ENCODE assay signal across 10 cellular contexts in the genomic region with DNA sequence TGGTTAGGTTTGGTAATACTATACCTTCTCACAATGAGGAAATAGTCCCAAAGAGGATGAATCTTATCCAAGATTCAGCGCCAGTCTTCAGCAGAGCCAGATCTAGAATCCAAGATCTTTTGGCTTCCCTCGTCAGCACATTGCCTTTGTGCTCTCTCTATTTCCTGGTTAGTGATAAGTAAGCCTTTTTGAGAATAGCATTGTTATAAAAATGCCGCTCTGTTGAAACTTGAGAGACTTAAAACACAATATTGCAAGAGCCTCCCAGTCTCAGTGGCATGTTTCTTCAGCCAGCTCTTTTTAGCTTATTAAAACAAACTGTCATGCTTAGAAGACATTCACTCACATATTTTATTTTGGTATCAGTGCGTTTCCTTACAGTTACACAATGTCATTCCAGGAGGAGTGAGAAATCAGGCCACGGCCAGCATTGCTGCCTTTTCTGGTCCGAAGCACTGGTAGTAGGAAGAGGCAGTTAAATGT.
DNase-seq lines count a peak whose midpoint lies in the region; TF ChIP-seq lines count a peak whose summit lies in the region.
"Had no signal": no experiment of that assay in that cellular context is flagged by ENCODE, and none has a peak within 500 bp of the region (broad histone marks: within the 10 kb centered on the region; RNA-seq: fewer than 3 reads in every experiment).

No MANE protein-coding gene starts in this region.

- H3K36me3 Mint-ChIP-seq in immature natural killer cell, result no peaks in the 10 kb centered on the region

- H3K9me2 ChIP-seq in GM23248 (ENCODE audit: insufficient read depth), result no peaks in the 10 kb centered on the region

- H3K27me3 Mint-ChIP-seq in immature natural killer cell (ENCODE audit: low read depth in 3 of 3), result peaks cover 0 to 3% (median 0%) of the 10 kb centered on the region in 3 donors
- H3K27me3 Mint-ChIP-seq: activated naive CD8-positive, alpha-beta T cell had no signal

- H3K9me3 ChIP-seq in GM23248 (ENCODE audit: low read depth), result no peaks in the 10 kb centered on the region
- H3K9me3 ChIP-seq in colonic mucosa, result no peaks in the 10 kb centered on the region
- no peaks in the 10 kb centered on the region for H3K9me3 ChIP-seq in smooth muscle cell (replicated peaks; ENCODE audit: low read depth)

- H3K79me2 ChIP-seq in GM23248 (ENCODE audit: insufficient read depth), result peaks cover 84% of the 10 kb centered on the region
- H3K79me2 ChIP-seq in smooth muscle cell (ENCODE audit: low read depth), result peaks cover 52% of the 10 kb centered on the region

- no peaks in the 10 kb centered on the region for H3K9me3 Mint-ChIP-seq in immature natural killer cell

- peak; percentile 86 for DNase-seq in GM23248
- DNase-seq in colonic mucosa, result no peak
- peak; percentile 38 for DNase-seq in kidney tubule cell (ENCODE audit: low spot score)
- no peak for DNase-seq in smooth muscle cell (lab: John Stamatoyannopoulos, UW; ENCODE audit: unreplicated experiment)
- no peak for DNase-seq in immature natural killer cell
- no peak for DNase-seq in NCI-H69 (lab: John Stamatoyannopoulos, UW)
- DNase-seq in stimulated activated CD4-positive, alpha-beta T cell treated with anti-CD3 and anti-CD28 coated beads, Interleukin-4, amount 100 ng/mL, for 1 hour, result no peak
- DNase-seq in activated CD8-positive, alpha-beta memory T cell treated with anti-CD3 and anti-CD28 coated beads, Interleukin-2, amount 50 U/mL, for 4 hours, result no peak
- DNase-seq: NCI-H2081 treated with DMSO at 0.1 percent for 48 hours had no signal

- H3K36me3 ChIP-seq in GM23248 (ENCODE audit: low read depth) (no peaks in the 10 kb centered on the region), colonic mucosa (no peaks in the 10 kb centered on the region), smooth muscle cell (ENCODE audit: low read depth) (no peaks in the 10 kb centered on the region)

- TF ChIP-seq CTCF in colonic mucosa (IDR thresholded peaks at IDR 0.05) (no peak), smooth muscle cell (IDR thresholded peaks at IDR 0.05; ENCODE audit: borderline replicate concordance, insufficient read depth, poor library complexity, severe bottlenecking) (no peak)

- peak overlapping the region; percentile 62 for H3K9ac ChIP-seq in GM23248
- peak overlapping the region in 1 of 2 donors; percentile 42 for H3K9ac ChIP-seq in colonic mucosa (ENCODE audit: low read depth in 2 of 2, low read length in 2 of 2)
- H3K9ac ChIP-seq in smooth muscle cell (ENCODE audit: low read depth), result peak overlapping the region; percentile 34

- H3K4me2 ChIP-seq in GM23248 (ENCODE audit: unreplicated experiment) (peak overlapping the region; percentile 73), smooth muscle cell (peak overlapping the region; percentile 79)

- H3K27me3 ChIP-seq in GM23248 (replicated peaks; ENCODE audit: insufficient read depth) (no peaks in the 10 kb centered on the region), colonic mucosa (no peaks in the 10 kb centered on the region), smooth muscle cell (ENCODE audit: low read depth) (no peaks in the 10 kb centered on the region)

- no peaks in the 10 kb centered on the region for H4K20me1 ChIP-seq in GM23248 (ENCODE audit: insufficient read depth)
- peaks cover 13% of the 10 kb centered on the region for H4K20me1 ChIP-seq in smooth muscle cell (ENCODE audit: low read depth)

- peaks cover 47 to 70% of the 10 kb centered on the region in 2 donors for H3K4me1 Mint-ChIP-seq in immature natural killer cell

- H3K4me1 ChIP-seq in GM23248 (ENCODE audit: insufficient read depth) (peaks cover 43% of the 10 kb centered on the region), colonic mucosa (peaks cover 12% of the 10 kb centered on the region), smooth muscle cell (ENCODE audit: low read depth) (peaks cover 30% of the 10 kb centered on the region)

- H2AFZ ChIP-seq in GM23248, result peak overlapping the region; percentile 61
- peak overlapping the region; percentile 15 for H2AFZ ChIP-seq in smooth muscle cell (ENCODE audit: low read depth)

- H3F3A ChIP-seq in GM23248 (ENCODE audit: insufficient read depth) (peaks cover 33% of the 10 kb centered on the region), smooth muscle cell (ENCODE audit: low read depth) (no peaks in the 10 kb centered on the region)

- intact Hi-C loops in colonic mucosa (cut with DNase I), result no loop called here

- peak overlapping the region; percentile 57 for H3K4me3 ChIP-seq in GM23248
- no peak overlapping the region for H3K4me3 ChIP-seq in colonic mucosa
- H3K4me3 ChIP-seq in smooth muscle cell, result no peak overlapping the region

- WGBS in GM23248 (ENCODE audit: low coverage in 1 of 2, low lambda C conversion rate in 2 of 2, missing lambda C conversion rate in 2 of 2), 2 experiments, result 2 to 8% methylated on average over 6 of the region's 6 CpGs
- WGBS in smooth muscle cell (ENCODE audit: low lambda C conversion rate), result 39% methylated on average over 6 of the region's 6 CpGs

- no peak overlapping the region for H3K4me3 Mint-ChIP-seq in immature natural killer cell
- H3K4me3 Mint-ChIP-seq: activated naive CD8-positive, alpha-beta T cell had no signal

- H3K27ac ChIP-seq in GM23248, result peak overlapping the region; percentile 68
- H3K27ac ChIP-seq in colonic mucosa, result peak overlapping the region; percentile 52
- peak overlapping the region; percentile 78 for H3K27ac ChIP-seq in smooth muscle cell (ENCODE audit: low read depth)

- no peak overlapping the region for H3K27ac Mint-ChIP-seq in immature natural killer cell
- H3K27ac Mint-ChIP-seq: activated naive CD8-positive, alpha-beta T cell had no signal

- in situ Hi-C loops in GM23248 (cut with MboI), result loop anchor here (25.0 kb wide), 1 partner anchor 592 kb away; no protein-coding TSS in a partner anchor

Comparison
In these comparisons a context has a peak if more than half of its experiments do, and no peak if none do; other contexts are left out.
1. DNase-seq: peak in GM23248 (single experiment) and kidney tubule cell (single experiment); none in colonic mucosa (single experiment), smooth muscle cell (single experiment), immature natural killer cell (0 of 3), NCI-H69 (single experiment), stimulated activated CD4-positive, alpha-beta T cell treated with anti-CD3 and anti-CD28 coated beads, Interleukin-4, amount 100 ng/mL, for 1 hour (single experiment) and activated CD8-positive, alpha-beta memory T cell treated with anti-CD3 and anti-CD28 coated beads, Interleukin-2, amount 50 U/mL, for 4 hours (single experiment).
2. Peak in every context shown above with its lines, with median percentiles within 50 percentile points of each other: H3K27ac ChIP-seq.